8 cellular contexts compared by ENCODE assay signal in the genomic region with DNA sequence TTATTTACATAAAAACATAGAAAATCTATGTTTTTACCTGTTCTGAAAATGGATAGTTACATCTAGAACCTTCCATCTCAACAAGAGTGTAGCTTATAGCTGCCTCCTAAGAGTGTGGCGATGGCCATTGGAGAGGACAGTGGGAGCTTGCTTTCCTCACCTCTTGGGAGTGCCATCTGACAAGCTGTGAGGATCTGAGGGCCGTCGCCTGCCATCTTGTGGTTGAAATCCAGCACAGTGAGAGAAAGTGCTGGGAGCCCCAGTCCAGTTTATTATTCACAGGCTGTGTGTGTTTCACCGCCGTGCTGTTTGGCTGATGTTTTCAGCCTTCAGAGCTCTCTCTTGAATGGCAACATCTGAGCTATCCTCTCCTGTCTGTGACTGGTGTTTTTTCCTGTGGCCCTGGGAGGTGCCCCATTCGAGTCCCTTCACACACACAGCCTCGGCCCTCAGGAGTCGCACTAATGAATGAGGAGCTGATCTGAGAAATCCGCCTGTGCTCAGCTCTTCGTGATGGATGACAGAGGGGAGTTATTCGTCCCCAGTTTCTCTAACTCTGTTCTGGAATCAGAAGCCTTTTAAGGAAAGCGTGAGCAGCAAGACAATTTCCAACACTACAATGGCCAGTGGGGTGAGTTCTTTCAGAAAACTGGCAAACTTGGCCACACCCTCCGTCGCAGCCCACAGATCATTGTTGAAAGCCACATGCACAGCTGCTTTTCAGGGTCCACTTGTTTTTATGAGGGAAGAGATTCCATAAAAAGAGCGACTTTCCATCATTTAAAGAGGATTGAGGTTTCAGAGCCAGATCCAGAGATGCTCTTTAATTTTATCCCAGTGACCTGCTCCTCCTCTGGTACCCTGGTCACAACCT.
A peak's percentile ranks its signal among the peaks of the same experiment; 100 is the strongest.
DNase-seq lines count a peak whose midpoint lies in the region; ATAC-seq, FAIRE-seq and TF ChIP-seq lines count a peak whose summit lies in the region.

No MANE protein-coding gene starts in this region.

- TF ChIP-seq POLR2A in uterus (IDR thresholded peaks at IDR 0.05), result no peak

- H3K27me3 Mint-ChIP-seq in endothelial cell (ENCODE audit: unreplicated experiment), result peaks cover 1% of the 10 kb centered on the region

- H3K4me3 ChIP-seq in AG09309 (ENCODE audit: control insufficient read depth, low read depth, low read length), result no peak overlapping the region
- no peak overlapping the region for H3K4me3 ChIP-seq in uterus

- no peaks in the 10 kb centered on the region for H3K9me3 ChIP-seq in uterus

- peaks cover 3% of the 10 kb centered on the region for H3K36me3 Mint-ChIP-seq in endothelial cell (ENCODE audit: low read depth, unreplicated experiment)

- peak; percentile 85 for TF ChIP-seq CTCF in AG09309 (IDR thresholded peaks at IDR 0.05; ENCODE audit: control insufficient read depth, insufficient read depth, low read depth, low read length, missing control alignments)
- no peak for TF ChIP-seq CTCF in endothelial cell (IDR thresholded peaks at IDR 0.05; ENCODE audit: unreplicated experiment)
- peak; percentile 56 to 68 (median 62) for TF ChIP-seq CTCF in uterus (IDR thresholded peaks at IDR 0.05)

- intact Hi-C loops in uterus (cut with DNase I; ENCODE audit: low total_unique reads), result no loop called here

- no peak overlapping the region for H3K4me3 Mint-ChIP-seq in endothelial cell (ENCODE audit: unreplicated experiment)

- no peak overlapping the region for H3K27ac ChIP-seq in uterus

- H3K4me1 ChIP-seq in uterus, result no peaks in the 10 kb centered on the region

- no peak overlapping the region for H3K27ac Mint-ChIP-seq in endothelial cell (ENCODE audit: unreplicated experiment)

- no peak for ATAC-seq in GM18517 (IDR thresholded peaks at IDR 0.05; ENCODE audit: unreplicated experiment)

- H3K36me3 ChIP-seq in uterus, result no peaks in the 10 kb centered on the region

- no peaks in the 10 kb centered on the region for H3K27me3 ChIP-seq in uterus

- peak; percentile 18 for FAIRE-seq in GM18507 (lab: Jason Lieb, UNC)

- H3K9me3 Mint-ChIP-seq in endothelial cell (ENCODE audit: unreplicated experiment), result no peaks in the 10 kb centered on the region

- DNase-seq in AG09309 (ENCODE audit: low read depth) (peak; percentile 20), GM18507 (ENCODE audit: extremely low spot score, insufficient read length, low read depth) (peak; percentile 22), LoVo (ENCODE audit: low spot score) (peak; percentile 66), SK-N-DZ (ENCODE audit: low spot score) (peak; percentile 85), endothelial cell (ENCODE audit: low spot score) (peak; percentile 65), lung microvascular endothelial cell (ENCODE audit: low read depth in 2 of 2) (peak; percentile 68 to 78), uterus (peak; percentile 57 to 67)

- no peaks in the 10 kb centered on the region for H3K4me1 Mint-ChIP-seq in endothelial cell (ENCODE audit: unreplicated experiment)

Comparison
In these comparisons a context has a peak if more than half of its experiments do, and no peak if none do; other contexts are left out.
1. DNase-seq: peak in every context shown above with its lines; median percentile 85 in SK-N-DZ; 73 in lung microvascular endothelial cell; 66 in LoVo; 65 in endothelial cell; 62 in uterus; 22 in GM18507; 20 in AG09309.